Comparison of ENCODE assay signal across 26 cellular contexts in the genomic region with DNA sequence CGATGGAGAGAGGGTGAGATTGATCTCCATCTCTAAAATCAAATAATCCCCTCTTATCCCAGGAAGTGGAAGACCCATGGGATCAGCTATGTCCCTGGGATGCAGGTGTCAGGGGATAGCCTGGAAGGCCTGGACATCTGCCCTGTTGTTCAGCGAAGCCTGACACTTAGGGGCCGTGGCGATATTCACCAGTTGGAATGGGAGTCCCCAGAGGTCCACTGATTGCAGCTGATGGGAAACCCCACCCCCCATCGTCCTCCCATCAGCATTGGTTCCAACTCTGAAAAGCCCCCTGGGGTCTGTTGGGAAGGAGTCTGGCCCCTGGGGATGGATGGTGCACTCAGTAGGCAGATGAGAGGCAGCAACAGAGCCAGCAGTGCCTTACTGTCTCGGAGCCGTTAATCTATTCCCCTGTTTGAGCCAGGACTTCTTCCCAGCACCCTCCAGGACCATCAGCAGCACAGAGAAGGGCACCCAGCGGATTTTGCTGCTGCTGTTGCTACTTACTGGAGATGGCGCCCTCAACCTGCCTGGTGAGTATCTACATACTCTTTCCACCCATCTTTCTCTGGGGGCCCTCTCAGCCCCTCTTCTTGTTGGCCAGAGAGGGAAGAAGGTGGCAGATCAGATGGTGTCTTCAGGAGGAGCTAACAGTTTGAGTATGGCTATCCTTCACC. TPM values are rescaled to one million over a fixed set of nuclear protein-coding genes. Genes with fewer than 3 reads are reported as not detected.
DNase-seq lines count a peak whose midpoint lies in the region; ATAC-seq, FAIRE-seq and TF ChIP-seq lines count a peak whose summit lies in the region.
"Had no signal": no experiment of that assay in that cellular context is flagged by ENCODE, and none has a peak within 500 bp of the region (broad histone marks: within the 10 kb centered on the region; RNA-seq: fewer than 3 reads in every experiment).

No MANE protein-coding gene starts in this region.

- H3K4me1 Mint-ChIP-seq in CD4-positive, CD25-positive, alpha-beta regulatory T cell, result peaks cover 5 to 47% (median 26%) of the 10 kb centered on the region in 4 donors

- TF ChIP-seq CTCF in GM12864 (IDR thresholded peaks at IDR 0.05; ENCODE audit: low read depth, low read length, missing control alignments) (peak; percentile 24), H1 (IDR thresholded peaks at IDR 0.05; ENCODE audit: control extremely low read depth in 1 of 3, insufficient read depth in 1 of 3, low read depth in 1 of 3, low read length in 3 of 3) (peak; percentile 46 to 55 (median 53)), upper lobe of left lung (IDR thresholded peaks at IDR 0.05) (no peak)

- H3K9ac ChIP-seq in H1 (replicated peaks in 1 of 4; ENCODE audit: extremely low read depth in 1 of 4, low read depth in 3 of 4, low read length in 3 of 4), result no peak overlapping the region
- H3K9ac ChIP-seq: KMS-11 had no signal

- no peaks in the 10 kb centered on the region; the same call in 1 of the 2 replicates for H3K23me2 ChIP-seq in H1 (ENCODE audit: low read depth, low read length)

- H3K4me3 ChIP-seq in CD4-positive, CD25-positive, alpha-beta regulatory T cell (ENCODE audit: low read depth, low read length), result no peak overlapping the region
- no peak overlapping the region for H3K4me3 ChIP-seq in GM12864 (ENCODE audit: low read depth, low read length)
- H3K4me3 ChIP-seq in H1 (ENCODE audit: extremely low read depth in 1 of 4, insufficient read depth in 2 of 4, low read depth in 3 of 4, low read length in 4 of 4), result no peak overlapping the region
- no peak overlapping the region for H3K4me3 ChIP-seq in upper lobe of left lung
- H3K4me3 ChIP-seq: lung, spleen had no signal

- H3K14ac ChIP-seq in H1 (ENCODE audit: insufficient read length), result no peak overlapping the region

- DNase-seq in CD4-positive, CD25-positive, alpha-beta regulatory T cell, result peak in 1 of 3 donors; percentile 27
- DNase-seq in GM12864 (ENCODE audit: low read depth), result no peak
- peak; percentile 31 for DNase-seq in NCI-H524 treated with DMSO at 0.1 percent for 48 hours (lab: John Stamatoyannopoulos, UW)
- DNase-seq in H1 (ENCODE audit: low read depth in 1 of 2, low spot score in 2 of 2), result no peak
- DNase-seq in upper lobe of left lung, result no peak
- DNase-seq in NCI-H2029 (lab: John Stamatoyannopoulos, UW), result no peak
- no peak for DNase-seq in NCI-H1048 (lab: John Stamatoyannopoulos, UW)
- DNase-seq: activated naive CD4-positive, alpha-beta T cell treated with Interleukin-2 at 50 U/mL for 16 hours; activated T-cell treated with anti-CD3 and anti-CD28 coated beads, Interleukin-2, amount 50 U/mL, for 24 hours; anterior cingulate cortex; caudate nucleus; DMS79 treated with DMSO at 0.1 percent for 48 hours; hypothalamus; NCI-H1105; NCI-H446 treated with DMSO at 0.1 percent for 48 hours; retina; spleen; stimulated activated CD4-positive, alpha-beta T cell treated with anti-CD3 and anti-CD28 coated beads, Interleukin-4, amount 100 ng/mL, for 4 hours had no signal

- no peak overlapping the region for H4K91ac ChIP-seq in H1 (replicated peaks; ENCODE audit: insufficient read length, low read length)

- H3K18ac ChIP-seq in H1 (ENCODE audit: extremely low read depth, low read length), result no peak overlapping the region

- CTCF ChIA-PET in H1 (lab: Charles Lee; ENCODE audit: partially characterized antibody), result interaction anchor here (0.6 to 4.4 kb wide), 17 partner anchors 10 to 311 kb away, joined by 3 to 32 read pairs (median 4); partner anchors contain the start of genes CATSPER4, CEP85, CNKSR1 and ZNF593

- peaks cover 29% of the 10 kb centered on the region for H3K4me1 ChIP-seq in CD4-positive, CD25-positive, alpha-beta regulatory T cell (ENCODE audit: control insufficient read depth, insufficient read depth, low read length, poor library complexity, severe bottlenecking)
- H3K4me1 ChIP-seq in H1 (replicated peaks in 1 of 4; ENCODE audit: control insufficient read depth in 3 of 4, insufficient read depth in 4 of 4, low read length in 3 of 4), result peaks cover 0 to 12% (median 5%) of the 10 kb centered on the region in 4 experiments; a peak in 5 of 7 replicates
- peaks cover 0 to 7% (median 4%) of the 10 kb centered on the region in 4 donors for H3K4me1 ChIP-seq in upper lobe of left lung

- H3K23ac ChIP-seq in H1 (ENCODE audit: insufficient read length), result no peak overlapping the region

- peaks cover 5% of the 10 kb centered on the region for H3K27me3 Mint-ChIP-seq in CD4-positive, CD25-positive, alpha-beta regulatory T cell
- H3K27me3 Mint-ChIP-seq: activated T-cell treated with anti-CD3 and anti-CD28 coated beads, Interleukin-2, amount 50 U/mL, for 24 hours had no signal

- no peak overlapping the region for H3K4ac ChIP-seq in H1 (replicated peaks; ENCODE audit: insufficient read length, low read depth, low read length)

- WGBS in H1 (ENCODE audit: extremely low coverage in 1 of 2, insufficient coverage in 1 of 2, insufficient read length in 1 of 2, insufficient replicate concordance in 2 of 2, low coverage in 1 of 2, low lambda C conversion rate in 2 of 2, missing lambda C conversion rate in 1 of 2), 2 experiments, result 76% methylated on average over 9 of the region's 9 CpGs; no CpG with 5 or more reads in 1 of the 2 experiments
- 82 to 83% methylated on average over 5 to 9 of the region's 9 CpGs for WGBS in upper lobe of left lung, 2 donors

- no peak overlapping the region for H2BK20ac ChIP-seq in H1 (ENCODE audit: low read length)

- no peak overlapping the region for H2AK5ac ChIP-seq in H1 (ENCODE audit: low read depth, low read length)

- H3K56ac ChIP-seq in H1 (replicated peaks; ENCODE audit: insufficient read length, low read depth, low read length), result no peak overlapping the region

- no peak overlapping the region for H4K8ac ChIP-seq in H1 (ENCODE audit: extremely low read depth, insufficient read depth, low read length)

- no peaks in the 10 kb centered on the region for H3K9me3 Mint-ChIP-seq in CD4-positive, CD25-positive, alpha-beta regulatory T cell
- H3K9me3 Mint-ChIP-seq: activated T-cell treated with anti-CD3 and anti-CD28 coated beads, Interleukin-2, amount 50 U/mL, for 24 hours; type B pancreatic cell had no signal

- FAIRE-seq in H1 (lab: Jason Lieb, UNC), result no peak
- FAIRE-seq: keratinocyte had no signal

- H3K4me2 ChIP-seq in H1 (ENCODE audit: insufficient read depth in 1 of 2, low read depth in 2 of 2, low read length in 2 of 2), result no peak overlapping the region
- H3K4me2 ChIP-seq: KMS-11 had no signal

- no peak overlapping the region for H2BK12ac ChIP-seq in H1 (ENCODE audit: low read depth, low read length)

- no peaks in the 10 kb centered on the region for H3K27me3 ChIP-seq in CD4-positive, CD25-positive, alpha-beta regulatory T cell (ENCODE audit: control insufficient read depth, insufficient read depth, low read length)
- H3K27me3 ChIP-seq in H1 (replicated peaks in 1 of 4; ENCODE audit: control insufficient read depth in 3 of 4, extremely low read depth in 1 of 4, insufficient read depth in 3 of 4, low read length in 3 of 4) (no peaks in the 10 kb centered on the region), upper lobe of left lung (no peaks in the 10 kb centered on the region)

- POLR2A ChIA-PET in H1 (lab: Charles Lee; ENCODE audit: partially characterized antibody), result interaction anchor here (0.7 to 1.9 kb wide), 4 partner anchors 9 to 31 kb away, joined by 3 to 8 read pairs (median 3); partner anchors contain the start of gene CATSPER4

- H2BK15ac ChIP-seq in H1 (ENCODE audit: low read length), result no peak overlapping the region

- no peaks in the 10 kb centered on the region for H3K79me2 ChIP-seq in H1 (ENCODE audit: control insufficient read depth in 1 of 2, insufficient read depth in 2 of 2, low read length in 2 of 2)

- peak; percentile 53 to 64 for TF ChIP-seq RAD21 in H1 (IDR thresholded peaks at IDR 0.05 in 1 of 2, conservative IDR thresholded peaks at IDR 0.05 in 1 of 2; ENCODE audit: low read depth in 2 of 2, low read length in 2 of 2)

- no peaks in the 10 kb centered on the region for H3K79me1 ChIP-seq in H1 (ENCODE audit: low read depth, low read length)

- H3K36me3 Mint-ChIP-seq in CD4-positive, CD25-positive, alpha-beta regulatory T cell, result no peaks in the 10 kb centered on the region
- H3K36me3 Mint-ChIP-seq: type B pancreatic cell had no signal

- H2AFZ ChIP-seq in H1 (ENCODE audit: low read length), result no peak overlapping the region

- H4K20me1 ChIP-seq in H1 (replicated peaks in 1 of 2; ENCODE audit: control insufficient read depth in 1 of 2, insufficient read depth in 2 of 2, low read length in 2 of 2), result no peaks in the 10 kb centered on the region

- H3K4me3 Mint-ChIP-seq in CD4-positive, CD25-positive, alpha-beta regulatory T cell, result no peak overlapping the region
- H3K4me3 Mint-ChIP-seq: activated T-cell treated with anti-CD3 and anti-CD28 coated beads, Interleukin-2, amount 50 U/mL, for 24 hours; type B pancreatic cell had no signal

- no peaks in the 10 kb centered on the region for H3K9me3 ChIP-seq in CD4-positive, CD25-positive, alpha-beta regulatory T cell (ENCODE audit: control insufficient read depth in 2 of 2, low read length in 2 of 2)
- no peaks in the 10 kb centered on the region for H3K9me3 ChIP-seq in H1 (ENCODE audit: insufficient read depth in 2 of 2, low read depth in 1 of 2, low read length in 1 of 2)
- H3K9me3 ChIP-seq in upper lobe of left lung, result no peaks in the 10 kb centered on the region
- H3K9me3 ChIP-seq: spleen had no signal

- TF ChIP-seq POLR2A in H1 (IDR thresholded peaks at IDR 0.05; ENCODE audit: control extremely low read depth in 1 of 2, low read depth in 2 of 2, low read length in 2 of 2) (no peak), upper lobe of left lung (IDR thresholded peaks at IDR 0.05) (no peak)

- peak overlapping the region; percentile 32 to 98 (median 91) for H3K27ac Mint-ChIP-seq in CD4-positive, CD25-positive, alpha-beta regulatory T cell
- H3K27ac Mint-ChIP-seq: activated T-cell treated with anti-CD3 and anti-CD28 coated beads, Interleukin-2, amount 50 U/mL, for 24 hours; type B pancreatic cell had no signal

- H3K27ac ChIP-seq in CD4-positive, CD25-positive, alpha-beta regulatory T cell (ENCODE audit: insufficient read depth, low read length, poor library complexity, severe bottlenecking), result no peak overlapping the region
- no peak overlapping the region for H3K27ac ChIP-seq in H1 (ENCODE audit: low read depth, low read length)
- no peak overlapping the region for H3K27ac ChIP-seq in upper lobe of left lung
- H3K27ac ChIP-seq: epithelial cell of prostate, KMS-11, spleen had no signal

- no peaks in the 10 kb centered on the region for H3K36me3 ChIP-seq in CD4-positive, CD25-positive, alpha-beta regulatory T cell (ENCODE audit: control insufficient read depth, insufficient read depth, low read length)
- H3K36me3 ChIP-seq in H1 (ENCODE audit: control insufficient read depth in 2 of 4, insufficient read depth in 4 of 4, low read length in 3 of 4) (no peaks in the 10 kb centered on the region), upper lobe of left lung (no peaks in the 10 kb centered on the region)
- H3K36me3 ChIP-seq: spleen had no signal

- TF ChIP-seq EP300 in H1 (IDR thresholded peaks at IDR 0.05; ENCODE audit: borderline replicate concordance in 1 of 2, low read depth in 2 of 2, low read length in 2 of 2) (no peak), upper lobe of left lung (IDR thresholded peaks at IDR 0.05) (no peak)

- H4K5ac ChIP-seq in H1 (ENCODE audit: insufficient read length, low read depth, low read length), result no peak overlapping the region

- no peak overlapping the region for H2BK5ac ChIP-seq in H1 (ENCODE audit: low read depth, low read length)

- ATAC-seq in CD4-positive, CD25-positive, alpha-beta regulatory T cell (ENCODE audit: low read depth in 2 of 2), result no peak
- no peak for ATAC-seq in upper lobe of left lung (ENCODE audit: low FRiP score in 2 of 2)
- ATAC-seq: Right ventricle myocardium inferior had no signal

- no peak overlapping the region for H2BK120ac ChIP-seq in H1 (replicated peaks; ENCODE audit: low read depth, low read length)

RNA-seq across cellular contexts. Expression of gene CATSPER4, which starts 13.4 kb away (rescaled TPM):
- not detected for total RNA-seq in CD4-positive, CD25-positive, alpha-beta regulatory T cell
- polyA plus RNA-seq in CD4-positive, CD25-positive, alpha-beta regulatory T cell, result not detected
- total RNA-seq in H1 (2021; fragmentation: NEBNext Ultra II Directional; extraction: Animal tissue kit (Norgen Biotek cat#: 25700)), result 0.65 and 0.90 TPM in 2 replicates
- 0.83 TPM in 2 replicates for polyA plus RNA-seq in H1 (2011; rRNA removed)
- 1.1 TPM for polyA plus RNA-seq in H1 (2011; cell fraction: cytosol; rRNA removed)
- polyA plus RNA-seq in H1 (2011; cell fraction: nucleus; rRNA removed), result 1.9 TPM
- 0.38 to 0.86 TPM (median 0.69 TPM) in 3 of 4 replicates, not detected in the other for polyA plus RNA-seq in H1 (2012, experiment 1 of 2)
- 0.24 TPM for polyA plus RNA-seq in H1 (2012, experiment 2 of 2)
- 0.57 TPM for polyA plus RNA-seq in H1 (2013, experiment 1 of 2)
- polyA plus RNA-seq in H1 (2013, experiment 2 of 2), result 0.59 TPM
- polyA minus RNA-seq in H1 (2011; rRNA and poly(A)+ RNA removed), result 0.73 and 0.79 TPM in 2 replicates
- not detected for polyA minus RNA-seq in H1 (2011; cell fraction: cytosol; rRNA and poly(A)+ RNA removed)
- polyA minus RNA-seq in H1 (2011; cell fraction: nucleus; rRNA and poly(A)+ RNA removed), result 0.80 TPM
- not detected for total RNA-seq in upper lobe of left lung
- total RNA-seq: dermis microvascular lymphatic vessel endothelial cell, fibroblast of villous mesenchyme, lung, Right ventricle myocardium inferior, spleen had no signal
- polyA plus RNA-seq: lung had no signal

RNA-seq across cellular contexts. Expression of gene CNKSR1, which starts 26.5 kb away (rescaled TPM):
- 7.0 TPM for total RNA-seq in CD4-positive, CD25-positive, alpha-beta regulatory T cell
- polyA plus RNA-seq in CD4-positive, CD25-positive, alpha-beta regulatory T cell, result 1 to 10 TPM in 3 of 4 donors, under 1 TPM in 1; 0.53 to 2.9 (median 2.1) TPM
- total RNA-seq in H1 (2021; fragmentation: NEBNext Ultra II Directional; extraction: Animal tissue kit (Norgen Biotek cat#: 25700)), result 13.0 and 14.5 TPM in 2 replicates
- polyA plus RNA-seq in H1 (2011; rRNA removed), result 13.9 and 20.9 TPM in 2 replicates
- 13.7 TPM for polyA plus RNA-seq in H1 (2011; cell fraction: cytosol; rRNA removed)
- polyA plus RNA-seq in H1 (2011; cell fraction: nucleus; rRNA removed), result 51.9 TPM
- polyA plus RNA-seq in H1 (2012, experiment 1 of 2), result 15.3 to 22.8 TPM (median 18.2 TPM) in 4 replicates
- polyA plus RNA-seq in H1 (2012, experiment 2 of 2), result 19.1 TPM
- polyA plus RNA-seq in H1 (2013, experiment 1 of 2), result 8.6 TPM
- 6.8 TPM for polyA plus RNA-seq in H1 (2013, experiment 2 of 2)
- polyA minus RNA-seq in H1 (2011; rRNA and poly(A)+ RNA removed), result 10.4 and 12.2 TPM in 2 replicates
- polyA minus RNA-seq in H1 (2011; cell fraction: cytosol; rRNA and poly(A)+ RNA removed), result 9.7 TPM
- polyA minus RNA-seq in H1 (2011; cell fraction: nucleus; rRNA and poly(A)+ RNA removed), result 19.8 TPM
- 10 to 100 TPM; 20.4 to 98.5 (median 43.1) TPM for total RNA-seq in upper lobe of left lung
- total RNA-seq: dermis microvascular lymphatic vessel endothelial cell, fibroblast of villous mesenchyme had no signal

RNA-seq across cellular contexts. Expression of gene CEP85, which starts 30.2 kb away (rescaled TPM):
- 18.0 TPM for total RNA-seq in CD4-positive, CD25-positive, alpha-beta regulatory T cell
- polyA plus RNA-seq in CD4-positive, CD25-positive, alpha-beta regulatory T cell, result 1 to 10 TPM; 6.5 to 9.8 (median 7.7) TPM
- total RNA-seq in H1 (2021; fragmentation: NEBNext Ultra II Directional; extraction: Animal tissue kit (Norgen Biotek cat#: 25700)), result 35.3 and 40.4 TPM in 2 replicates
- polyA plus RNA-seq in H1 (2011; rRNA removed), result 37.4 and 43.7 TPM in 2 replicates
- polyA plus RNA-seq in H1 (2011; cell fraction: cytosol; rRNA removed), result 41.3 TPM
- polyA plus RNA-seq in H1 (2011; cell fraction: nucleus; rRNA removed), result 70.9 TPM
- polyA plus RNA-seq in H1 (2012, experiment 1 of 2), result 31.0 to 35.0 TPM (median 33.0 TPM) in 4 replicates
- 14.0 TPM for polyA plus RNA-seq in H1 (2012, experiment 2 of 2)
- polyA plus RNA-seq in H1 (2013, experiment 1 of 2), result 23.4 TPM
- 21.4 TPM for polyA plus RNA-seq in H1 (2013, experiment 2 of 2)
- 44.5 and 47.3 TPM in 2 replicates for polyA minus RNA-seq in H1 (2011; rRNA and poly(A)+ RNA removed)
- polyA minus RNA-seq in H1 (2011; cell fraction: cytosol; rRNA and poly(A)+ RNA removed), result 22.5 TPM
- 34.8 TPM for polyA minus RNA-seq in H1 (2011; cell fraction: nucleus; rRNA and poly(A)+ RNA removed)
- total RNA-seq in upper lobe of left lung, result 10 to 100 TPM; 10.1 to 16.8 (median 10.7) TPM

RNA-seq across cellular contexts. Expression of gene ZNF593OS, which starts 32.1 kb away (rescaled TPM):
- not detected for total RNA-seq in CD4-positive, CD25-positive, alpha-beta regulatory T cell
- 1 to 10 TPM in 2 of 4 donors, under 1 TPM in 1, not detected in 1; 0.53 to 1.3 (median 1.1) TPM for polyA plus RNA-seq in CD4-positive, CD25-positive, alpha-beta regulatory T cell
- total RNA-seq in H1 (2021; fragmentation: NEBNext Ultra II Directional; extraction: Animal tissue kit (Norgen Biotek cat#: 25700)), result not detected in 2 replicates
- polyA plus RNA-seq in H1 (2011; rRNA removed), result not detected in 2 replicates
- polyA plus RNA-seq in H1 (2011; cell fraction: cytosol; rRNA removed), result not detected
- not detected for polyA plus RNA-seq in H1 (2011; cell fraction: nucleus; rRNA removed)
- polyA plus RNA-seq in H1 (2012, experiment 1 of 2), result 1.1 to 1.8 TPM (median 1.5 TPM) in 4 replicates
- polyA plus RNA-seq in H1 (2012, experiment 2 of 2), result 1.3 TPM
- polyA plus RNA-seq in H1 (2013, experiment 1 of 2), result 0.06 TPM
- polyA plus RNA-seq in H1 (2013, experiment 2 of 2), result not detected
- not detected in 2 replicates for polyA minus RNA-seq in H1 (2011; rRNA and poly(A)+ RNA removed)
- polyA minus RNA-seq in H1 (2011; cell fraction: cytosol; rRNA and poly(A)+ RNA removed), result not detected
- not detected for polyA minus RNA-seq in H1 (2011; cell fraction: nucleus; rRNA and poly(A)+ RNA removed)
- total RNA-seq in upper lobe of left lung, result not detected
- total RNA-seq: dermis microvascular lymphatic vessel endothelial cell, fibroblast of villous mesenchyme, lung, Right ventricle myocardium inferior, spleen had no signal
- polyA plus RNA-seq: keratinocyte had no signal

RNA-seq across cellular contexts. Expression of gene ZNF593, which starts 34.1 kb away (rescaled TPM):
- 16.8 TPM for total RNA-seq in CD4-positive, CD25-positive, alpha-beta regulatory T cell
- 10 to 100 TPM; 40.3 to 65.6 (median 47.5) TPM for polyA plus RNA-seq in CD4-positive, CD25-positive, alpha-beta regulatory T cell
- 38.2 and 40.2 TPM in 2 replicates for total RNA-seq in H1 (2021; fragmentation: NEBNext Ultra II Directional; extraction: Animal tissue kit (Norgen Biotek cat#: 25700))
- polyA plus RNA-seq in H1 (2011; rRNA removed), result 68.0 and 112 TPM in 2 replicates
- polyA plus RNA-seq in H1 (2011; cell fraction: cytosol; rRNA removed), result 65.2 TPM
- 68.8 TPM for polyA plus RNA-seq in H1 (2011; cell fraction: nucleus; rRNA removed)
- polyA plus RNA-seq in H1 (2012, experiment 1 of 2), result 30.0 to 45.2 TPM (median 40.4 TPM) in 4 replicates
- polyA plus RNA-seq in H1 (2012, experiment 2 of 2), result 44.4 TPM
- 43.1 TPM for polyA plus RNA-seq in H1 (2013, experiment 1 of 2)
- 43.4 TPM for polyA plus RNA-seq in H1 (2013, experiment 2 of 2)
- 3.6 and 9.2 TPM in 2 replicates for polyA minus RNA-seq in H1 (2011; rRNA and poly(A)+ RNA removed)
- 21.4 TPM for polyA minus RNA-seq in H1 (2011; cell fraction: cytosol; rRNA and poly(A)+ RNA removed)
- polyA minus RNA-seq in H1 (2011; cell fraction: nucleus; rRNA and poly(A)+ RNA removed), result 19.9 TPM
- 10 to 100 TPM in 5 of 6 donors, 1 to 10 TPM in 1; 9.8 to 46.5 (median 29.2) TPM for total RNA-seq in upper lobe of left lung

Comparison
In these comparisons a context has a peak if more than half of its experiments do, and no peak if none do; other contexts are left out.
1. CTCF ChIP-seq: peak in GM12864 (single experiment) and H1 (3 of 3); none in upper lobe of left lung (0 of 6).